In genomic region chr2:28103611-28104010, GRCh38 we compare ENCODE assay signal across 23 cellular contexts.
"Had no signal": no experiment of that assay in that cellular context is flagged by ENCODE, and none has a peak within 500 bp of the region (broad histone marks: within the 10 kb centered on the region; RNA-seq: fewer than 3 reads in every experiment).

No MANE protein-coding gene starts in this region.

- ATAC-seq: activated CD8-positive, alpha-beta T cell treated with anti-CD3 and anti-CD28 coated beads for 36 hours; left lobe of liver; stimulated activated memory B cell treated with anti-CD40 and anti-IgM and Interleukin-4, amounts not matched to agents 10 μg/mL and 1 μg/mL and 100 μg/mL, for 72 hours had no signal

- H3K36me3 Mint-ChIP-seq: brain had no signal

- H3K27ac Mint-ChIP-seq: activated B cell treated with CpG ODN at 0.5 μM for 24 hours; activated CD8-positive, alpha-beta T cell treated with anti-CD3 and anti-CD28 coated beads for 36 hours; activated naive CD8-positive, alpha-beta T cell treated with anti-CD3 and anti-CD28 coated beads, Interleukin-2, amount 10 ng/mL, durations not matched to agents 7 days and 5 days; activated T-cell treated with anti-CD3 and anti-CD28 coated beads, Interleukin-2, amount 50 U/mL, for 24 hours; activated T-helper 2 cell treated with anti-CD3 and anti-CD28 coated beads, Interferon-gamma antibody, Interleukin-2, Interleukin-4, amounts not matched to agents 10 μg/mL and 5 μg/mL and 100 μg/mL, durations not matched to agents 14 hours and 24 hours and 36 hours; progenitor cell of endocrine pancreas; stimulated activated memory B cell treated with anti-CD40 and anti-IgM and Interleukin-4, amounts not matched to agents 10 μg/mL and 1 μg/mL and 100 μg/mL, for 72 hours had no signal

- H3K4me3 ChIP-seq: coronary artery, right atrium auricular region, tibial nerve had no signal

- H3K4me3 Mint-ChIP-seq: activated B cell treated with CpG ODN at 0.5 μM for 24 hours; activated CD8-positive, alpha-beta T cell treated with anti-CD3 and anti-CD28 coated beads for 36 hours; activated naive CD8-positive, alpha-beta T cell treated with anti-CD3 and anti-CD28 coated beads, Interleukin-2, amount 10 ng/mL, durations not matched to agents 7 days and 5 days; activated T-cell treated with anti-CD3 and anti-CD28 coated beads, Interleukin-2, amount 50 U/mL, for 24 hours; brain; central memory CD8-positive, alpha-beta T cell; stimulated activated memory B cell treated with anti-CD40 and anti-IgM and Interleukin-4, amounts not matched to agents 10 μg/mL and 1 μg/mL and 100 μg/mL, for 72 hours had no signal

- FAIRE-seq: frontal cortex, kidney had no signal

- DNase-seq: activated B cell treated with CpG ODN at 0.5 μM for 24 hours; activated CD4-positive, alpha-beta T cell treated with anti-CD3 and anti-CD28 coated beads for 48 hours; activated CD8-positive, alpha-beta T cell treated with anti-CD3 and anti-CD28 coated beads for 36 hours; activated naive CD4-positive, alpha-beta T cell treated with Interleukin-2 at 50 U/mL for 16 hours; activated naive CD8-positive, alpha-beta T cell treated with anti-CD3 and anti-CD28 coated beads, Interleukin-2, amount 10 ng/mL, durations not matched to agents 7 days and 5 days; activated T-cell treated with anti-CD3 and anti-CD28 coated beads, Interleukin-2, amount 50 U/mL, for 24 hours; amygdala; kidney; mammary epithelial cell; occipital lobe; stimulated activated CD4-positive, alpha-beta T cell treated with anti-CD3 and anti-CD28 coated beads, Interleukin-4, amount 100 ng/mL, for 24 hours; T-helper 1 cell; T-helper 9 cell had no signal

- H3K36me3 ChIP-seq: right atrium auricular region, tibial nerve had no signal

- H3K9me3 Mint-ChIP-seq: activated B cell treated with CpG ODN at 0.5 μM for 24 hours; activated CD8-positive, alpha-beta T cell treated with anti-CD3 and anti-CD28 coated beads for 36 hours; activated T-cell treated with anti-CD3 and anti-CD28 coated beads, Interleukin-2, amount 50 U/mL, for 24 hours; activated T-helper 2 cell treated with anti-CD3 and anti-CD28 coated beads, Interferon-gamma antibody, Interleukin-2, Interleukin-4, amounts not matched to agents 10 μg/mL and 5 μg/mL and 100 μg/mL, durations not matched to agents 14 hours and 24 hours and 36 hours; brain; central memory CD8-positive, alpha-beta T cell; stimulated activated memory B cell treated with anti-CD40 and anti-IgM and Interleukin-4, amounts not matched to agents 10 μg/mL and 1 μg/mL and 100 μg/mL, for 72 hours had no signal

- H3K27me3 ChIP-seq: right atrium auricular region, tibial nerve had no signal

- H3K9me3 ChIP-seq: right atrium auricular region, tibial nerve had no signal

- H3K27me3 Mint-ChIP-seq: activated B cell treated with CpG ODN at 0.5 μM for 24 hours; activated CD8-positive, alpha-beta T cell treated with anti-CD3 and anti-CD28 coated beads for 36 hours; activated naive CD8-positive, alpha-beta T cell treated with anti-CD3 and anti-CD28 coated beads, Interleukin-2, amount 10 ng/mL, durations not matched to agents 7 days and 5 days; activated T-cell treated with anti-CD3 and anti-CD28 coated beads, Interleukin-2, amount 50 U/mL, for 24 hours; brain; central memory CD8-positive, alpha-beta T cell; progenitor cell of endocrine pancreas; stimulated activated memory B cell treated with anti-CD40 and anti-IgM and Interleukin-4, amounts not matched to agents 10 μg/mL and 1 μg/mL and 100 μg/mL, for 72 hours had no signal

- H3K4me1 Mint-ChIP-seq: activated B cell treated with CpG ODN at 0.5 μM for 24 hours; central memory CD8-positive, alpha-beta T cell; stimulated activated memory B cell treated with anti-CD40 and anti-IgM and Interleukin-4, amounts not matched to agents 10 μg/mL and 1 μg/mL and 100 μg/mL, for 72 hours had no signal
